In the genomic region with DNA sequence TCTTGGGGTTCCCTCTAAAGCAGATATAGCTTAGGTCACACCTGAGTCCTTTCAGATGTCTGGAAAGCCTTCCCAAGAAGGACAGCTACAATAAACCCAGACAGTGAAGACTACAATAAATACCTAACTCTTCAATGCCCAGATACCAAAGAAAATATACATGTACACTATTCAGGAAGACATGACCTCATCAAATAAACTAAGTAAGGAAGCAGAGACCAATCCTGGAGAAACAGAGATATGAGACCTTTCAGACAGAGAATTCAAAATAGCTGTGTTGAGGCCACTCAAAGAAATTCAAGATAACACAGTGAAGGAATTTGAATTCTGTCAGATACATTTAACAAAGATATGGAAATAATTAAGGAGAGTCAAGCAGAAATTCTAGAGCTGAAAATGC, we compare ENCODE assay signal across 26 cellular contexts.
"Had no signal": no experiment of that assay in that cellular context is flagged by ENCODE, and none has a peak within 500 bp of the region (broad histone marks: within the 10 kb centered on the region; RNA-seq: fewer than 3 reads in every experiment).

No MANE protein-coding gene starts in this region.

- H3K4me3 ChIP-seq: colonic mucosa, coronary artery, dorsolateral prefrontal cortex, esophagus muscularis mucosa, esophagus squamous epithelium, gastrocnemius medialis, gastroesophageal sphincter, heart left ventricle, heart right ventricle had no signal

- H3K36me3 ChIP-seq: colonic mucosa, gastrocnemius medialis, heart left ventricle had no signal

- FAIRE-seq: colon, endometrium, frontal cortex had no signal

- DNase-seq: colonic mucosa; cortex of kidney; dorsolateral prefrontal cortex; effector CD4-positive, alpha-beta T cell; effector CD8-positive, alpha-beta T cell; effector memory CD4-positive, alpha-beta T cell; effector memory CD8-positive, alpha-beta T cell; endodermal cell; erythroblast; esophagus squamous epithelium; foreskin fibroblast; foreskin keratinocyte; foreskin melanocyte; gastrocnemius medialis; glutamatergic neuron; head of caudate nucleus; heart left ventricle; heart right ventricle had no signal

- ATAC-seq: effector memory CD8-positive, alpha-beta T cell; esophagus mucosa; foreskin keratinocyte; gastrocnemius medialis; gastroesophageal sphincter; heart left ventricle; heart right ventricle had no signal

- H3K27ac ChIP-seq: colonic mucosa, coronary artery, dorsolateral prefrontal cortex, epithelial cell of prostate, esophagus muscularis mucosa, esophagus squamous epithelium, foreskin keratinocyte, gastrocnemius medialis, gastroesophageal sphincter, heart left ventricle, heart right ventricle had no signal

- H3K27me3 ChIP-seq: colonic mucosa, dorsolateral prefrontal cortex, esophagus muscularis mucosa, esophagus squamous epithelium, foreskin keratinocyte, gastrocnemius medialis, gastroesophageal sphincter, heart left ventricle, heart right ventricle had no signal

- H3K9me3 ChIP-seq: colonic mucosa, esophagus muscularis mucosa, esophagus squamous epithelium, gastrocnemius medialis had no signal

- H3K4me1 ChIP-seq: colonic mucosa, esophagus muscularis mucosa, foreskin keratinocyte, gastroesophageal sphincter, heart left ventricle, heart right ventricle had no signal
